Comparison of ENCODE assay signal across 15 cellular contexts in genomic region chr7:1232623-1233327, GRCh38. TPM values are rescaled to one million over a fixed set of nuclear protein-coding genes. Genes with fewer than 3 reads are reported as not detected.
DNase-seq lines count a peak whose midpoint lies in the region; ATAC-seq and TF ChIP-seq lines count a peak whose summit lies in the region.
"Had no signal": no experiment of that assay in that cellular context is flagged by ENCODE, and none has a peak within 500 bp of the region (broad histone marks: within the 10 kb centered on the region; RNA-seq: fewer than 3 reads in every experiment).

UNCX (plus strand) TSS chr7:1232872; CDS start chr7:1233018, 146 bp downstream.

- WGBS in endodermal cell (ENCODE audit: insufficient coverage in 1 of 2, insufficient read length in 1 of 2), 2 experiments, result 1 to 2% methylated on average over 23 to 75 of the region's 81 CpGs
- WGBS in thyroid gland, 2 donors, result 5% methylated on average over 11 of the region's 81 CpGs; no CpG with 5 or more reads in 1 of the 2 donors

- H3K4me3 ChIP-seq in endodermal cell (ENCODE audit: low read length), result no peak within 1 kb of the TSS
- no peak within 1 kb of the TSS for H3K4me3 ChIP-seq in thyroid gland (replicated peaks in 1 of 3)
- H3K4me3 ChIP-seq: ascending aorta, BLaER1, right atrium auricular region had no signal

- H3K27me3 ChIP-seq in endodermal cell (ENCODE audit: control insufficient read depth, insufficient read depth, low read length, poor library complexity, severe bottlenecking) (peaks cover 90% of the 10 kb centered on the region), thyroid gland (peaks cover 59% of the 10 kb centered on the region)

- CTCF ChIA-PET in activated naive CD4-positive, alpha-beta T cell treated with anti-CD3 and anti-CD28 coated beads, Interleukin-2, amount 10 ng/mL, durations not matched to agents 7 days and 5 days (lab: Charles Lee), result no interaction called here
- CTCF ChIA-PET in activated naive CD4-positive, alpha-beta T cell treated with anti-CD3 and anti-CD28 coated beads for 36 hours (lab: Charles Lee), result no interaction called here

- H3K4me3 Mint-ChIP-seq in activated naive CD4-positive, alpha-beta T cell treated with anti-CD3 and anti-CD28 coated beads, Interleukin-2, amount 10 ng/mL, durations not matched to agents 7 days and 5 days, result peak within 1 kb of the TSS; percentile 37
- no peak within 1 kb of the TSS for H3K4me3 Mint-ChIP-seq in activated naive CD4-positive, alpha-beta T cell treated with anti-CD3 and anti-CD28 coated beads for 36 hours
- peak within 1 kb of the TSS; percentile 15 for H3K4me3 Mint-ChIP-seq in endodermal cell
- H3K4me3 Mint-ChIP-seq in stimulated activated effector memory CD8-positive, alpha-beta T cell treated with anti-CD3 and anti-CD28 coated beads, Interleukin-12 subunit alpha, Interleukin-12 subunit beta, amount 100 ng/mL, for 72 hours, result no peak within 1 kb of the TSS

- H3K36me3 Mint-ChIP-seq in activated naive CD4-positive, alpha-beta T cell treated with anti-CD3 and anti-CD28 coated beads, Interleukin-2, amount 10 ng/mL, durations not matched to agents 7 days and 5 days, result peaks cover 3% of the 10 kb centered on the region
- H3K36me3 Mint-ChIP-seq in activated naive CD4-positive, alpha-beta T cell treated with anti-CD3 and anti-CD28 coated beads for 36 hours (ENCODE audit: low read depth), result no peaks in the 10 kb centered on the region
- H3K36me3 Mint-ChIP-seq in endodermal cell (ENCODE audit: low read depth), result no peaks in the 10 kb centered on the region
- H3K36me3 Mint-ChIP-seq in stimulated activated effector memory CD8-positive, alpha-beta T cell treated with anti-CD3 and anti-CD28 coated beads, Interleukin-12 subunit alpha, Interleukin-12 subunit beta, amount 100 ng/mL, for 72 hours, result peaks cover 36% of the 10 kb centered on the region

- intact Hi-C loops in activated naive CD4-positive, alpha-beta T cell treated with anti-CD3 and anti-CD28 coated beads for 36 hours (cut with micrococcal nuclease), result no loop called here
- intact Hi-C loops in thyroid gland (cut with DNase I), result no loop called here

- H3K27ac Mint-ChIP-seq in activated naive CD4-positive, alpha-beta T cell treated with anti-CD3 and anti-CD28 coated beads, Interleukin-2, amount 10 ng/mL, durations not matched to agents 7 days and 5 days, result peak within 1 kb of the TSS; percentile 86
- H3K27ac Mint-ChIP-seq in activated naive CD4-positive, alpha-beta T cell treated with anti-CD3 and anti-CD28 coated beads for 36 hours, result no peak within 1 kb of the TSS
- H3K27ac Mint-ChIP-seq in endodermal cell, result no peak within 1 kb of the TSS
- peak within 1 kb of the TSS; percentile 60 for H3K27ac Mint-ChIP-seq in stimulated activated effector memory CD8-positive, alpha-beta T cell treated with anti-CD3 and anti-CD28 coated beads, Interleukin-12 subunit alpha, Interleukin-12 subunit beta, amount 100 ng/mL, for 72 hours

- no peaks in the 10 kb centered on the region for H3K9me3 Mint-ChIP-seq in activated naive CD4-positive, alpha-beta T cell treated with anti-CD3 and anti-CD28 coated beads, Interleukin-2, amount 10 ng/mL, durations not matched to agents 7 days and 5 days
- no peaks in the 10 kb centered on the region for H3K9me3 Mint-ChIP-seq in activated naive CD4-positive, alpha-beta T cell treated with anti-CD3 and anti-CD28 coated beads for 36 hours
- no peaks in the 10 kb centered on the region for H3K9me3 Mint-ChIP-seq in endodermal cell
- no peaks in the 10 kb centered on the region for H3K9me3 Mint-ChIP-seq in stimulated activated effector memory CD8-positive, alpha-beta T cell treated with anti-CD3 and anti-CD28 coated beads, Interleukin-12 subunit alpha, Interleukin-12 subunit beta, amount 100 ng/mL, for 72 hours

- ATAC-seq in stimulated activated effector memory CD8-positive, alpha-beta T cell treated with anti-CD3 and anti-CD28 coated beads, Interleukin-12 subunit alpha, Interleukin-12 subunit beta, amount 100 ng/mL, for 72 hours, result no peak
- ATAC-seq: foreskin keratinocyte had no signal

- no peak for TF ChIP-seq POLR2A in thyroid gland (IDR thresholded peaks at IDR 0.05)

- no peaks in the 10 kb centered on the region for H3K4me1 ChIP-seq in endodermal cell (ENCODE audit: control insufficient read depth, insufficient read depth, low read length)
- peaks cover 0 to 19% of the 10 kb centered on the region in 2 donors for H3K4me1 ChIP-seq in thyroid gland
- H3K4me1 ChIP-seq: foreskin keratinocyte had no signal

- DNase-seq in activated naive CD4-positive, alpha-beta T cell treated with anti-CD3 and anti-CD28 coated beads, Interleukin-2, amount 10 ng/mL, durations not matched to agents 7 days and 5 days, result no peak
- DNase-seq in activated naive CD4-positive, alpha-beta T cell treated with anti-CD3 and anti-CD28 coated beads for 36 hours, result no peak
- peak; percentile 40 for DNase-seq in NCI-H69 (lab: John Stamatoyannopoulos, UW)
- peak; percentile 85 for DNase-seq in endodermal cell
- no peak for DNase-seq in stimulated activated effector memory CD8-positive, alpha-beta T cell treated with anti-CD3 and anti-CD28 coated beads, Interleukin-12 subunit alpha, Interleukin-12 subunit beta, amount 100 ng/mL, for 72 hours (ENCODE audit: low spot score in 2 of 2)
- no peak for DNase-seq in thyroid gland
- no peak for DNase-seq in NCI-H2081 treated with DMSO at 0.1 percent for 48 hours (lab: John Stamatoyannopoulos, UW)
- no peak for DNase-seq in stimulated activated CD4-positive, alpha-beta T cell treated with anti-CD3 and anti-CD28 coated beads, Interleukin-4, amount 100 ng/mL, for 24 hours
- DNase-seq: foreskin keratinocyte, NCI-H446 treated with DMSO at 0.1 percent for 48 hours had no signal

- H3K36me3 ChIP-seq in endodermal cell (ENCODE audit: control insufficient read depth, insufficient read depth, low read length) (no peaks in the 10 kb centered on the region), thyroid gland (no peaks in the 10 kb centered on the region)
- H3K36me3 ChIP-seq: ascending aorta, BLaER1, right atrium auricular region had no signal

- H3K27ac ChIP-seq in endodermal cell (ENCODE audit: low read depth, low read length) (no peak within 1 kb of the TSS), thyroid gland (no peak within 1 kb of the TSS)
- H3K27ac ChIP-seq: ascending aorta, BLaER1, foreskin keratinocyte, right atrium auricular region, RWPE1 had no signal

- peaks cover 13% of the 10 kb centered on the region for H3K4me1 Mint-ChIP-seq in activated naive CD4-positive, alpha-beta T cell treated with anti-CD3 and anti-CD28 coated beads, Interleukin-2, amount 10 ng/mL, durations not matched to agents 7 days and 5 days
- peaks cover 23% of the 10 kb centered on the region for H3K4me1 Mint-ChIP-seq in activated naive CD4-positive, alpha-beta T cell treated with anti-CD3 and anti-CD28 coated beads for 36 hours (ENCODE audit: low read depth)
- peaks cover 17% of the 10 kb centered on the region for H3K4me1 Mint-ChIP-seq in endodermal cell
- peaks cover 24% of the 10 kb centered on the region for H3K4me1 Mint-ChIP-seq in stimulated activated effector memory CD8-positive, alpha-beta T cell treated with anti-CD3 and anti-CD28 coated beads, Interleukin-12 subunit alpha, Interleukin-12 subunit beta, amount 100 ng/mL, for 72 hours

- no peak within 1 kb of the TSS for H3K9ac ChIP-seq in endodermal cell (ENCODE audit: extremely low read depth, low read length, poor library complexity, severe bottlenecking)
- H3K9ac ChIP-seq: BLaER1 had no signal

- H3K9me3 ChIP-seq in endodermal cell (ENCODE audit: control insufficient read depth, low read length), result no peaks in the 10 kb centered on the region
- no peaks in the 10 kb centered on the region for H3K9me3 ChIP-seq in thyroid gland
- H3K9me3 ChIP-seq: ascending aorta, BLaER1, right atrium auricular region had no signal

- TF ChIP-seq CTCF in endodermal cell (conservative IDR thresholded peaks at IDR 0.05) (no peak), thyroid gland (IDR thresholded peaks at IDR 0.05) (no peak)

- peaks cover 83% of the 10 kb centered on the region for H3K27me3 Mint-ChIP-seq in activated naive CD4-positive, alpha-beta T cell treated with anti-CD3 and anti-CD28 coated beads, Interleukin-2, amount 10 ng/mL, durations not matched to agents 7 days and 5 days
- H3K27me3 Mint-ChIP-seq in activated naive CD4-positive, alpha-beta T cell treated with anti-CD3 and anti-CD28 coated beads for 36 hours (ENCODE audit: low read depth), result peaks cover 49% of the 10 kb centered on the region
- H3K27me3 Mint-ChIP-seq in endodermal cell (ENCODE audit: insufficient read depth), result peaks cover 77% of the 10 kb centered on the region

RNA-seq across cellular contexts. Expression of gene UNCX, which starts in this region (rescaled TPM):
- total RNA-seq in activated naive CD4-positive, alpha-beta T cell treated with anti-CD3 and anti-CD28 coated beads for 36 hours, result not detected
- under 1 TPM in 1 of 2 donors, not detected in 1; 0.13 TPM for total RNA-seq in endodermal cell
- polyA plus RNA-seq in endodermal cell (2013, experiment 1 of 2), result 15.6 TPM
- polyA plus RNA-seq in endodermal cell (2013, experiment 2 of 2), result 11.1 TPM
- total RNA-seq in thyroid gland, result not detected
- total RNA-seq: ascending aorta, foreskin keratinocyte, mononuclear cell, right atrium auricular region had no signal
- polyA plus RNA-seq: foreskin keratinocyte had no signal

Comparison
In these comparisons a context has a peak if more than half of its experiments do, and no peak if none do; other contexts are left out.
1. H3K27ac Mint-ChIP-seq: peak in activated naive CD4-positive, alpha-beta T cell treated with anti-CD3 and anti-CD28 coated beads, Interleukin-2, amount 10 ng/mL, durations not matched to agents 7 days and 5 days (single experiment) and stimulated activated effector memory CD8-positive, alpha-beta T cell treated with anti-CD3 and anti-CD28 coated beads, Interleukin-12 subunit alpha, Interleukin-12 subunit beta, amount 100 ng/mL, for 72 hours (single experiment); none in activated naive CD4-positive, alpha-beta T cell treated with anti-CD3 and anti-CD28 coated beads for 36 hours (single experiment) and endodermal cell (single experiment).
2. H3K4me3 Mint-ChIP-seq: peak in activated naive CD4-positive, alpha-beta T cell treated with anti-CD3 and anti-CD28 coated beads, Interleukin-2, amount 10 ng/mL, durations not matched to agents 7 days and 5 days (single experiment) and endodermal cell (single experiment); none in activated naive CD4-positive, alpha-beta T cell treated with anti-CD3 and anti-CD28 coated beads for 36 hours (single experiment) and stimulated activated effector memory CD8-positive, alpha-beta T cell treated with anti-CD3 and anti-CD28 coated beads, Interleukin-12 subunit alpha, Interleukin-12 subunit beta, amount 100 ng/mL, for 72 hours (single experiment).
3. DNase-seq: peak in NCI-H69 (single experiment) and endodermal cell (single experiment); none in activated naive CD4-positive, alpha-beta T cell treated with anti-CD3 and anti-CD28 coated beads, Interleukin-2, amount 10 ng/mL, durations not matched to agents 7 days and 5 days (single experiment), activated naive CD4-positive, alpha-beta T cell treated with anti-CD3 and anti-CD28 coated beads for 36 hours (single experiment), stimulated activated effector memory CD8-positive, alpha-beta T cell treated with anti-CD3 and anti-CD28 coated beads, Interleukin-12 subunit alpha, Interleukin-12 subunit beta, amount 100 ng/mL, for 72 hours (0 of 2), thyroid gland (0 of 2), NCI-H2081 treated with DMSO at 0.1 percent for 48 hours (single experiment) and stimulated activated CD4-positive, alpha-beta T cell treated with anti-CD3 and anti-CD28 coated beads, Interleukin-4, amount 100 ng/mL, for 24 hours (single experiment).